In the genomic region with DNA sequence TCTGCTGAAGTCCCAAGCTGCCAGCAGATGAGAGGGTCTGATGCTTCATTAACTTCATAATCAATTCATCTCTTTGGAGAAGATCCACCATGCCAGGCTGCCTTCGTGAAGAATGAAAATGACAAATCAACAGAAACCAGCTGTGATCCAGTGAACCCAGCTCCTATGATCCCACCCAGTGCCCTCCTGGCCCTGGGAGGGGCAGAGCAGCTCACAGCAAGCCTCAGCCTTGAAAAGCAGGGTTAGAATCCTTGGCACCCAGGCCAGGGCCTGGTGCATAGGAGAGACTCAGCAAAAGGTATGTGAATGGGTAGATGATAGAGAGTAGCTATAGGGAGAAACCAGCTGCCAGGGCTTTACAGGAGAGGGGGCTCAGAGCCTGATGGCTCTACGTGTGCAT, we compare ENCODE assay signal across 27 cellular contexts.
"Had no signal": no experiment of that assay in that cellular context is flagged by ENCODE, and none has a peak within 500 bp of the region (broad histone marks: within the 10 kb centered on the region; RNA-seq: fewer than 3 reads in every experiment).

No MANE protein-coding gene starts in this region.

- H3K4me1 ChIP-seq: left lung, lower lobe of right lung, neural progenitor cell, right atrium auricular region, right lobe of liver, tibial nerve, vagina had no signal

- DNase-seq: kidney glomerular epithelial cell; left cardiac atrium; left lung; lower lobe of right lung; mammary epithelial cell; mesenchymal stem cell; naive B cell; natural killer cell; nephron progenitor cell; occipital lobe; ovary; right lobe of liver; stimulated activated CD4-positive, alpha-beta T cell treated with anti-CD3 and anti-CD28 coated beads, Interleukin-1b, Interleukin-23, amount 100 ng/mL, for 48 hours; stimulated activated CD4-positive, alpha-beta T cell treated with anti-CD3 and anti-CD28 coated beads, Interleukin-2, amount 100 ng/mL, for 48 hours; stimulated activated CD4-positive, alpha-beta T cell treated with anti-CD3 and anti-CD28 coated beads, Interleukin-4, amount 100 ng/mL, for 4 hours; stimulated activated CD8-positive, alpha-beta memory T cell treated with anti-CD3 and anti-CD28 coated beads, Interleukin-4, amount 100 ng/mL, for 48 hours; stimulated activated naive CD4-positive, alpha-beta T cell treated with Interleukin-2 at 50 U/mL for 16 hours; stimulated activated naive CD8-positive, alpha-beta T cell treated with anti-CD3 and anti-CD28 coated beads, Interleukin-15, amount 100 ng/mL, for 72 hours; substantia nigra had no signal

- ATAC-seq: left cardiac atrium; left lung; lower lobe of right lung; natural killer cell; right lobe of liver; stimulated activated memory B cell treated with anti-CD40 and anti-IgM and Interleukin-4, amounts not matched to agents 10 μg/mL and 1 μg/mL and 100 μg/mL, for 72 hours; stimulated activated naive CD8-positive, alpha-beta T cell treated with anti-CD3 and anti-CD28 coated beads, Interleukin-15, amount 100 ng/mL, for 72 hours had no signal

- H3K36me3 ChIP-seq: left lung, lower lobe of right lung, neural progenitor cell, neutrophil, ovary, right atrium auricular region, right lobe of liver, tibial nerve, vagina had no signal

- H3K4me3 ChIP-seq: hepatocyte, left lung, lower lobe of right lung, neural progenitor cell, ovary, right atrium auricular region, right lobe of liver, smooth muscle cell, tibial nerve, vagina had no signal

- H3K27me3 ChIP-seq: hepatocyte, neural progenitor cell, neutrophil, ovary, right atrium auricular region, right lobe of liver, tibial nerve, vagina had no signal

- H3K27ac ChIP-seq: hepatocyte, left lung, lower lobe of right lung, neural progenitor cell, neutrophil, ovary, right atrium auricular region, right lobe of liver, tibial nerve, vagina had no signal

- H3K9me3 ChIP-seq: left lung, lower lobe of right lung, neutrophil, ovary, right atrium auricular region, right lobe of liver, tibial nerve, vagina had no signal
